ENCODE assay signal across 9 cellular contexts in genomic region chr7:44122529-44122928, GRCh38.
A peak's percentile ranks its signal among the peaks of the same experiment; 100 is the strongest.
DNase-seq lines count a peak whose midpoint lies in the region; ATAC-seq, FAIRE-seq and TF ChIP-seq lines count a peak whose summit lies in the region.
"Had no signal": no experiment of that assay in that cellular context is flagged by ENCODE, and none has a peak within 500 bp of the region (broad histone marks: within the 10 kb centered on the region; RNA-seq: fewer than 3 reads in every experiment).

No MANE protein-coding gene starts in this region.

- peak overlapping the region; percentile 65 for H3K4me3 Mint-ChIP-seq in dendritic cell treated with granulocyte-macrophage colony-stimulating factor and Interleukin-4, amounts not matched to agents 40 ng/mL and 50 ng/mL, for 4 days
- H3K4me3 Mint-ChIP-seq in nephron = peak overlapping the region; percentile 86 to 96 (median 91)

- H3K27ac Mint-ChIP-seq in dendritic cell treated with granulocyte-macrophage colony-stimulating factor and Interleukin-4, amounts not matched to agents 40 ng/mL and 50 ng/mL, for 4 days = peak overlapping the region; percentile 77
- H3K27ac Mint-ChIP-seq in nephron = peak overlapping the region; percentile 39 to 86 (median 39)

- no peak for ATAC-seq in GM18498 (IDR thresholded peaks at IDR 0.05; ENCODE audit: unreplicated experiment)

- peaks cover 3% of the 10 kb centered on the region for H3K27me3 Mint-ChIP-seq in dendritic cell treated with granulocyte-macrophage colony-stimulating factor and Interleukin-4, amounts not matched to agents 40 ng/mL and 50 ng/mL, for 4 days
- H3K27me3 Mint-ChIP-seq in nephron (ENCODE audit: low read depth) = peaks cover 3% of the 10 kb centered on the region

- DNase-seq in Kasumi-1 (lab: John Stamatoyannopoulos, UW) = peak; percentile 32 to 38
- DNase-seq in erythroblast (lab: John Stamatoyannopoulos, UW) = no peak
- no peak for DNase-seq in NCI-H526 treated with DMSO at 0.1 percent for 48 hours (lab: John Stamatoyannopoulos, UW)
- no peak for DNase-seq in RCC 7860 (ENCODE audit: low spot score)

- TF ChIP-seq CTCF in C4-2B (conservative IDR thresholded peaks at IDR 0.05) (no peak), nephron (IDR thresholded peaks at IDR 0.05; ENCODE audit: unreplicated experiment in 3 of 3) (no peak)

- TF ChIP-seq POLR2A in erythroblast (IDR thresholded peaks at IDR 0.05; ENCODE audit: low read length) = no peak

- peak overlapping the region; percentile 86 for H3K27ac ChIP-seq in C4-2B

- no peak for FAIRE-seq in RCC 7860 (lab: Jason Lieb, UNC)
- FAIRE-seq: TTC549 had no signal

- intact Hi-C loops in dendritic cell treated with granulocyte-macrophage colony-stimulating factor and Interleukin-4, amounts not matched to agents 40 ng/mL and 50 ng/mL, for 4 days (cut with micrococcal nuclease) = no loop called here

- no peaks in the 10 kb centered on the region for H3K9me3 Mint-ChIP-seq in dendritic cell treated with granulocyte-macrophage colony-stimulating factor and Interleukin-4, amounts not matched to agents 40 ng/mL and 50 ng/mL, for 4 days
- peaks cover 9% of the 10 kb centered on the region for H3K9me3 Mint-ChIP-seq in nephron

- peaks cover 34% of the 10 kb centered on the region for H3K4me1 Mint-ChIP-seq in dendritic cell treated with granulocyte-macrophage colony-stimulating factor and Interleukin-4, amounts not matched to agents 40 ng/mL and 50 ng/mL, for 4 days (ENCODE audit: low read depth)
- H3K4me1 Mint-ChIP-seq in nephron = peaks cover 26% of the 10 kb centered on the region

- peaks cover 38% of the 10 kb centered on the region for H3K36me3 Mint-ChIP-seq in dendritic cell treated with granulocyte-macrophage colony-stimulating factor and Interleukin-4, amounts not matched to agents 40 ng/mL and 50 ng/mL, for 4 days (ENCODE audit: low read depth)
- H3K36me3 Mint-ChIP-seq in nephron (ENCODE audit: low read depth) = peaks cover 34% of the 10 kb centered on the region

Comparison
In these comparisons a context has a peak if more than half of its experiments do, and no peak if none do; other contexts are left out.
1. DNase-seq: peak in Kasumi-1 (2 of 2); none in erythroblast (0 of 2), NCI-H526 treated with DMSO at 0.1 percent for 48 hours (single experiment) and RCC 7860 (single experiment).